Comparison of ENCODE assay signal across 1 cellular context in genomic region chr11:6627762-6628241, GRCh38.
TF ChIP-seq lines count a peak whose summit lies in the region.

No MANE protein-coding gene starts in this region.

TF ChIP-seq in SK-N-SH treated with all-trans-retinoic acid at 6 μM for 48 hours, 23 proteins besides CTCF, POLR2A, EP300 and RAD21 (continued from another document):
- TF ChIP-seq SNAI2 (CRISPR knock-in tag; IDR thresholded peaks at IDR 0.05) (no peak), BACH2 (CRISPR knock-in tag; IDR thresholded peaks at IDR 0.05; ENCODE audit: borderline replicate concordance) (no peak), TSHZ2 (CRISPR knock-in tag; IDR thresholded peaks at IDR 0.05) (no peak), PPARA (CRISPR knock-in tag; IDR thresholded peaks at IDR 0.05; ENCODE audit: borderline replicate concordance) (no peak), TOX (CRISPR knock-in tag; IDR thresholded peaks at IDR 0.05; ENCODE audit: borderline replicate concordance) (no peak), ZFP3 (CRISPR knock-in tag; IDR thresholded peaks at IDR 0.05) (no peak), ZNF8 (CRISPR knock-in tag; IDR thresholded peaks at IDR 0.05) (no peak), CSRNP3 (CRISPR knock-in tag; IDR thresholded peaks at IDR 0.05) (no peak), ZNF565 (CRISPR knock-in tag; conservative IDR thresholded peaks at IDR 0.05; ENCODE audit: low read depth) (no peak)
- TF ChIP-seq, protein P1, sequence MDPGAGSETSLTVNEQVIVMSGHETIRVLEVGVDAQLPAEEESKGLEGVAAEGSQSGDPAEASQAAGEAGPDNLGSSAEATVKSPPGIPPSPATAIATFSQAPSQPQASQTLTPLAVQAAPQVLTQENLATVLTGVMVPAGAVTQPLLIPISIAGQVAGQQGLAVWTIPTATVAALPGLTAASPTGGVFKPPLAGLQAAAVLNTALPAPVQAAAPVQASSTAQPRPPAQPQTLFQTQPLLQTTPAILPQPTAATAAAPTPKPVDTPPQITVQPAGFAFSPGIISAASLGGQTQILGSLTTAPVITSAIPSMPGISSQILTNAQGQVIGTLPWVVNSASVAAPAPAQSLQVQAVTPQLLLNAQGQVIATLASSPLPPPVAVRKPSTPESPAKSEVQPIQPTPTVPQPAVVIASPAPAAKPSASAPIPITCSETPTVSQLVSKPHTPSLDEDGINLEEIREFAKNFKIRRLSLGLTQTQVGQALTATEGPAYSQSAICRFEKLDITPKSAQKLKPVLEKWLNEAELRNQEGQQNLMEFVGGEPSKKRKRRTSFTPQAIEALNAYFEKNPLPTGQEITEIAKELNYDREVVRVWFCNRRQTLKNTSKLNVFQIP (CRISPR knock-in tag; IDR thresholded peaks at IDR 0.05; ENCODE audit: borderline replicate concordance, low read depth): no peak
TF ChIP-seq in SK-N-SH treated with all-trans-retinoic acid at 6 μM for 48 hours: peak in this region for 0.
